ENCODE assay signal across 22 cellular contexts in the genomic region with DNA sequence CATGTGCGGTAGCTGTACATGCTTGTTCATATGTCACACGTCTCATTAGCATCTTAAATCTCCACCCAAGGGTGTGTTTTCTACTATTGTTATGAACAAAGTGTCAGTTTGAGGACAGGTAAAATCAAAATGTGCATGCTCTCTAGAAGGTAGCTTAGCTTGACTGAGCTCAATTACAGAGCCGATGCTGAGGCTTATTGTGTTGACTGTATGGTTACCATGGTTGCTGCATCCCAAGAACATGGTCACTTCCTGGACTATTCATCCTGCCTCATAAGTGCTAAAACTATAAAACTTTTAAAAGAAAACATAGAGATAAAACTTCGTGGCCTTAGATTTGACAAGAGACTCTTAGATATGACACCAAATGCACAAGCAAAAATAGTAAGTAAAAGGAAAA.
DNase-seq lines count a peak whose midpoint lies in the region; ATAC-seq and TF ChIP-seq lines count a peak whose summit lies in the region.
"Had no signal": no experiment of that assay in that cellular context is flagged by ENCODE, and none has a peak within 500 bp of the region (broad histone marks: within the 10 kb centered on the region; RNA-seq: fewer than 3 reads in every experiment).

No MANE protein-coding gene starts in this region.

- TF ChIP-seq CTCF in GM23338 (conservative IDR thresholded peaks at IDR 0.05; ENCODE audit: low read depth in 2 of 2) (no peak), PC-3 (conservative IDR thresholded peaks at IDR 0.05; ENCODE audit: low read depth, low read length) (no peak)
- no peak for TF ChIP-seq CTCF in CD8-positive, alpha-beta T cell (IDR thresholded peaks at IDR 0.05)

- H2AFZ ChIP-seq in GM23338 = no peak overlapping the region
- H2AFZ ChIP-seq in PC-3 (ENCODE audit: low read length) = no peak overlapping the region

- peak overlapping the region; percentile 8; the same call in 1 of the 3 replicates for H3K4me3 Mint-ChIP-seq in GM23338
- H3K4me3 Mint-ChIP-seq in CD8-positive, alpha-beta T cell = no peak overlapping the region
- H3K4me3 Mint-ChIP-seq: CD4-positive, alpha-beta memory T cell; T-helper 2 cell treated with Interferon-gamma antibody and Interleukin-4, amounts not matched to agents 5 μg/mL and 100 μg/mL, for 36 hours had no signal

- POLR2A ChIA-PET in PC-3 (lab: Charles Lee; ENCODE audit: unreplicated experiment) = no interaction called here
- POLR2A ChIA-PET in CD8-positive, alpha-beta T cell (lab: Charles Lee) = no interaction called here

- H3K4me2 ChIP-seq in GM23338 (peak overlapping the region; percentile 40), PC-3 (ENCODE audit: low read length) (no peak overlapping the region)

- intact Hi-C loops in PC-3 (cut with micrococcal nuclease) = no loop called here
- intact Hi-C loops in CD8-positive, alpha-beta T cell (cut with DNase I, micrococcal nuclease) = no loop called here

- H3K9me3 ChIP-seq in PC-3 (ENCODE audit: low read length) (no peaks in the 10 kb centered on the region), iPS-18a (ENCODE audit: control insufficient read depth, low read depth, low read length) (no peaks in the 10 kb centered on the region)
- H3K9me3 ChIP-seq in CD8-positive, alpha-beta T cell (ENCODE audit: low read length) = no peaks in the 10 kb centered on the region
- H3K9me3 ChIP-seq: Caco-2 had no signal

- H3K4me1 ChIP-seq in GM23338 (ENCODE audit: insufficient read depth) (peaks cover 32% of the 10 kb centered on the region), PC-3 (ENCODE audit: insufficient read depth, low read length) (no peaks in the 10 kb centered on the region), iPS-18a (ENCODE audit: control insufficient read depth, low read depth, low read length) (peaks cover 30% of the 10 kb centered on the region)
- no peaks in the 10 kb centered on the region for H3K4me1 ChIP-seq in CD8-positive, alpha-beta T cell (ENCODE audit: insufficient read depth, low read length)

- H3K9me3 Mint-ChIP-seq in GM23338 = peaks cover 28% of the 10 kb centered on the region
- H3K9me3 Mint-ChIP-seq in CD8-positive, alpha-beta T cell = peaks cover 14% of the 10 kb centered on the region

- H3K27ac ChIP-seq in GM23338 (ENCODE audit: low read depth) (peak overlapping the region; percentile 90), PC-3 (ENCODE audit: low read length) (no peak overlapping the region), iPS-18a (ENCODE audit: low read length) (peak overlapping the region; percentile 10)
- H3K27ac ChIP-seq in CD8-positive, alpha-beta T cell (ENCODE audit: low read depth, low read length) = no peak overlapping the region
- H3K27ac ChIP-seq: RWPE1 had no signal

- H3K4me3 ChIP-seq in GM23338 (peak overlapping the region; percentile 9; the same call in 1 of the 2 replicates), PC-3 (ENCODE audit: low read length) (no peak overlapping the region), iPS-18a (ENCODE audit: low read length) (no peak overlapping the region)
- no peak overlapping the region for H3K4me3 ChIP-seq in CD8-positive, alpha-beta T cell (ENCODE audit: low read depth, low read length)

- BruUV-seq in PC-3 (replicated peaks; lab: Mats Ljungman, UMichigan) = no TSS peak

- H3K4me1 Mint-ChIP-seq in GM23338 = peaks cover 54% of the 10 kb centered on the region
- no peaks in the 10 kb centered on the region for H3K4me1 Mint-ChIP-seq in CD8-positive, alpha-beta T cell (ENCODE audit: low read depth)
- H3K4me1 Mint-ChIP-seq: CD4-positive, alpha-beta memory T cell had no signal

- H3K36me3 ChIP-seq in GM23338 (ENCODE audit: insufficient read depth) (no peaks in the 10 kb centered on the region), PC-3 (ENCODE audit: low read depth, low read length) (no peaks in the 10 kb centered on the region), iPS-18a (ENCODE audit: control insufficient read depth, low read depth, low read length) (no peaks in the 10 kb centered on the region)
- no peaks in the 10 kb centered on the region for H3K36me3 ChIP-seq in CD8-positive, alpha-beta T cell (ENCODE audit: insufficient read depth, low read length)

- H3K79me2 ChIP-seq in GM23338 (replicated peaks; ENCODE audit: insufficient read depth) = no peaks in the 10 kb centered on the region
- H3K79me2 ChIP-seq in PC-3 (ENCODE audit: low read length) = no peaks in the 10 kb centered on the region

- ATAC-seq in GM23338 (peak; percentile 23), PC-3 (no peak)
- no peak for ATAC-seq in CD8-positive, alpha-beta T cell
- ATAC-seq: Panc1 had no signal

- H3K27ac Mint-ChIP-seq in GM23338 = peak overlapping the region; percentile 90
- no peak overlapping the region for H3K27ac Mint-ChIP-seq in CD8-positive, alpha-beta T cell
- H3K27ac Mint-ChIP-seq: CD4-positive, alpha-beta memory T cell; T-helper 2 cell treated with Interferon-gamma antibody and Interleukin-4, amounts not matched to agents 5 μg/mL and 100 μg/mL, for 36 hours had no signal

- H3K27me3 Mint-ChIP-seq in GM23338 (ENCODE audit: insufficient read depth, low read depth, poor library complexity) = no peaks in the 10 kb centered on the region
- H3K27me3 Mint-ChIP-seq in CD8-positive, alpha-beta T cell (ENCODE audit: low read depth) = no peaks in the 10 kb centered on the region
- H3K27me3 Mint-ChIP-seq: CD4-positive, alpha-beta memory T cell had no signal

- CTCF ChIA-PET in PC-3 (lab: Charles Lee) = no interaction called here
- CTCF ChIA-PET in CD8-positive, alpha-beta T cell (lab: Charles Lee) = no interaction called here

- DNase-seq in GM23338 (ENCODE audit: low spot score) = peak; percentile 41
- peak; percentile 25 for DNase-seq in HT1080 (ENCODE audit: low read depth)
- peak; percentile 18 for DNase-seq in PC-3
- DNase-seq in NCI-H1105 (lab: John Stamatoyannopoulos, UW) = no peak
- no peak for DNase-seq in NCI-H2227 (lab: John Stamatoyannopoulos, UW; ENCODE audit: unreplicated experiment)
- DNase-seq in CD8-positive, alpha-beta T cell = no peak
- DNase-seq: C1 segment of cervical spinal cord; Caco-2; CD4-positive, alpha-beta memory T cell; DMS79 treated with DMSO at 0.1 percent for 48 hours; NCI-H1092; NCI-H1436; NCI-H187 treated with DMSO at 0.1 percent for 48 hours; NCI-H345; NCI-H510A treated with DMSO at 0.1 percent for 48 hours; NCI-H774; SHP77; T-helper 1 cell had no signal

- H3K9ac ChIP-seq in PC-3 (ENCODE audit: low read length) (no peak overlapping the region), iPS-18a (ENCODE audit: low read length) (peak overlapping the region; percentile 21)

- peaks cover 45% of the 10 kb centered on the region for H3K36me3 Mint-ChIP-seq in GM23338 (ENCODE audit: low read depth)
- H3K36me3 Mint-ChIP-seq in CD8-positive, alpha-beta T cell = no peaks in the 10 kb centered on the region
- H3K36me3 Mint-ChIP-seq: CD4-positive, alpha-beta memory T cell had no signal

- no peaks in the 10 kb centered on the region for H3K9me2 ChIP-seq in GM23338 (ENCODE audit: insufficient read depth)
- H3K9me2 ChIP-seq in PC-3 (replicated peaks; ENCODE audit: low read length) = no peaks in the 10 kb centered on the region

- H4K20me1 ChIP-seq in GM23338 (replicated peaks; ENCODE audit: insufficient read depth) = no peaks in the 10 kb centered on the region
- no peaks in the 10 kb centered on the region for H4K20me1 ChIP-seq in PC-3 (ENCODE audit: low read length)

- no peaks in the 10 kb centered on the region for H3F3A ChIP-seq in GM23338 (replicated peaks; ENCODE audit: low read depth)
- H3F3A ChIP-seq in PC-3 (ENCODE audit: low read length, unreplicated experiment) = no peaks in the 10 kb centered on the region

- H3K27me3 ChIP-seq in GM23338 (ENCODE audit: insufficient read depth) = no peaks in the 10 kb centered on the region
- H3K27me3 ChIP-seq in PC-3 (ENCODE audit: low read length) = no peaks in the 10 kb centered on the region
- no peaks in the 10 kb centered on the region for H3K27me3 ChIP-seq in iPS-18a (ENCODE audit: control insufficient read depth, insufficient read depth, low read length)
- no peaks in the 10 kb centered on the region for H3K27me3 ChIP-seq in CD8-positive, alpha-beta T cell (ENCODE audit: insufficient read depth, low read length)

TF ChIP-seq in GM23338, 12 proteins besides CTCF, POLR2A, EP300 and RAD21 (continues in another document):
- TF ChIP-seq STAT1 (IDR thresholded peaks at IDR 0.05; ENCODE audit: unreplicated experiment) (no peak), JUNB (IDR thresholded peaks at IDR 0.05; ENCODE audit: unreplicated experiment) (no peak), POLR2AphosphoS5 (IDR thresholded peaks at IDR 0.05; ENCODE audit: low read depth) (no peak)

Comparison
In these comparisons a context has a peak if more than half of its experiments do, and no peak if none do; other contexts are left out.
1. DNase-seq: peak in GM23338 (single experiment), HT1080 (single experiment) and PC-3 (single experiment); none in NCI-H1105 (single experiment), NCI-H2227 (single experiment) and CD8-positive, alpha-beta T cell (0 of 7).
2. H3K27ac ChIP-seq: peak in GM23338 (single experiment) and iPS-18a (single experiment); none in PC-3 (single experiment) and CD8-positive, alpha-beta T cell (single experiment).